ENCODE assay signal across 10 cellular contexts in genomic region chr19:2058570-2059421, GRCh38. TPM values are rescaled to one million over a fixed set of nuclear protein-coding genes. Genes with fewer than 3 reads are reported as not detected.
DNase-seq lines count a peak whose midpoint lies in the region; ATAC-seq and TF ChIP-seq lines count a peak whose summit lies in the region.
"Had no signal": no experiment of that assay in that cellular context is flagged by ENCODE, and none has a peak within 500 bp of the region (broad histone marks: within the 10 kb centered on the region; RNA-seq: fewer than 3 reads in every experiment).

No MANE protein-coding gene starts in this region.

- no peak for ATAC-seq in heart left ventricle
- no peak for ATAC-seq in Right ventricle myocardium superior (ENCODE audit: poor library complexity)
- ATAC-seq in natural killer cell treated with Interleukin-12 subunit alpha and Interleukin-12 subunit beta and Interleukin-15 and Interleukin-18, amount 100 ng/mL, for 72 hours: no peak
- ATAC-seq in GM19455 (IDR thresholded peaks at IDR 0.05; ENCODE audit: unreplicated experiment): no peak

- no peaks in the 10 kb centered on the region for H3K9me3 Mint-ChIP-seq in chondrocyte (ENCODE audit: low read depth)
- H3K9me3 Mint-ChIP-seq in natural killer cell treated with Interleukin-12 subunit alpha and Interleukin-12 subunit beta and Interleukin-15 and Interleukin-18, amount 100 ng/mL, for 72 hours: no peaks in the 10 kb centered on the region

- H3K27ac Mint-ChIP-seq in chondrocyte (ENCODE audit: unreplicated experiment): peak overlapping the region; percentile 99
- peak overlapping the region; percentile 37 to 44 for H3K27ac Mint-ChIP-seq in natural killer cell treated with Interleukin-12 subunit alpha and Interleukin-12 subunit beta and Interleukin-15 and Interleukin-18, amount 100 ng/mL, for 72 hours

- no peak for TF ChIP-seq POLR2A in heart left ventricle (IDR thresholded peaks at IDR 0.05)

- TF ChIP-seq CTCF in heart left ventricle (IDR thresholded peaks at IDR 0.05): no peak
- TF ChIP-seq CTCF in chondrocyte (IDR thresholded peaks at IDR 0.05): no peak

- peaks cover 13 to 72% (median 57%) of the 10 kb centered on the region in 12 donors for H3K4me1 ChIP-seq in heart left ventricle

- DNase-seq in heart left ventricle (no peak), Right ventricle myocardium superior (no peak), chondrocyte (ENCODE audit: low spot score) (no peak), cerebellar cortex (ENCODE audit: low spot score) (no peak), NCI-H748 (lab: John Stamatoyannopoulos, UW; ENCODE audit: unreplicated experiment) (no peak), NCI-H345 treated with DMSO at 0.1 percent for 48 hours (lab: John Stamatoyannopoulos, UW; ENCODE audit: unreplicated experiment) (no peak)
- no peak for DNase-seq in natural killer cell treated with Interleukin-12 subunit alpha and Interleukin-12 subunit beta and Interleukin-15 and Interleukin-18, amount 100 ng/mL, for 72 hours (ENCODE audit: low spot score)
- DNase-seq: Kasumi-1; stimulated activated CD4-positive, alpha-beta T cell treated with anti-CD3 and anti-CD28 coated beads, Interleukin-15, amount 100 ng/mL, for 24 hours had no signal

- H3K27me3 ChIP-seq in heart left ventricle: no peaks in the 10 kb centered on the region

- intact Hi-C loops in heart left ventricle (cut with DNase I) (loop anchor here in 1 of 10 donors (10.0 kb wide), 1 partner anchor 784 kb away; the partner anchor contains the start of gene FAM174C), Right ventricle myocardium superior (cut with DNase I) (no loop called here)

- no peaks in the 10 kb centered on the region for H3K9me3 ChIP-seq in heart left ventricle

- H3K4me3 ChIP-seq in heart left ventricle: no peak overlapping the region

- H3K36me3 ChIP-seq in heart left ventricle: no peaks in the 10 kb centered on the region

- peak overlapping the region; percentile 13 for H3K4me3 Mint-ChIP-seq in chondrocyte (ENCODE audit: unreplicated experiment)
- H3K4me3 Mint-ChIP-seq in natural killer cell treated with Interleukin-12 subunit alpha and Interleukin-12 subunit beta and Interleukin-15 and Interleukin-18, amount 100 ng/mL, for 72 hours: no peak overlapping the region

- peak overlapping the region; percentile 97 to 100 (median 100) for H3K27ac ChIP-seq in heart left ventricle

- H3K36me3 Mint-ChIP-seq in chondrocyte (ENCODE audit: low read depth): no peaks in the 10 kb centered on the region
- no peaks in the 10 kb centered on the region for H3K36me3 Mint-ChIP-seq in natural killer cell treated with Interleukin-12 subunit alpha and Interleukin-12 subunit beta and Interleukin-15 and Interleukin-18, amount 100 ng/mL, for 72 hours

- H3K27me3 Mint-ChIP-seq in chondrocyte (ENCODE audit: low read depth): no peaks in the 10 kb centered on the region
- no peaks in the 10 kb centered on the region for H3K27me3 Mint-ChIP-seq in natural killer cell treated with Interleukin-12 subunit alpha and Interleukin-12 subunit beta and Interleukin-15 and Interleukin-18, amount 100 ng/mL, for 72 hours

- WGBS in heart left ventricle, 4 donors: 92 to 94% (median 93%) methylated on average over 26 to 27 of the region's 27 CpGs

- peaks cover 43% of the 10 kb centered on the region for H3K4me1 Mint-ChIP-seq in chondrocyte (ENCODE audit: low read depth)
- H3K4me1 Mint-ChIP-seq in natural killer cell treated with Interleukin-12 subunit alpha and Interleukin-12 subunit beta and Interleukin-15 and Interleukin-18, amount 100 ng/mL, for 72 hours (ENCODE audit: low read depth in 2 of 2): peaks cover 15 to 30% of the 10 kb centered on the region in 2 donors

RNA-seq across cellular contexts. Expression of gene MKNK2, which starts 7.8 kb away (rescaled TPM):
- total RNA-seq in heart left ventricle: 100 to 1,000 TPM; 129 to 318 (median 155) TPM
- polyA plus RNA-seq in heart left ventricle: 100 to 1,000 TPM; 110 to 197 TPM
- 238 TPM for total RNA-seq in Right ventricle myocardium superior
- total RNA-seq in chondrocyte: 32.8 to 127 TPM (median 125 TPM) in 3 replicates
- total RNA-seq in natural killer cell treated with Interleukin-12 subunit alpha and Interleukin-12 subunit beta and Interleukin-15 and Interleukin-18, amount 100 ng/mL, for 72 hours: 100 to 1,000 TPM; 303 to 308 TPM

RNA-seq across cellular contexts. Expression of gene MOB3A, which starts 37.3 kb away (rescaled TPM):
- 10 to 100 TPM; 10.8 to 32.3 (median 16.7) TPM for total RNA-seq in heart left ventricle
- polyA plus RNA-seq in heart left ventricle: 10 to 100 TPM in 1 of 2 donors, 1 to 10 TPM in 1; 7.1 to 18.6 TPM
- total RNA-seq in Right ventricle myocardium superior: 15.6 TPM
- total RNA-seq in chondrocyte: 34.6 to 48.0 TPM (median 45.5 TPM) in 3 replicates
- 100 to 1,000 TPM; 180 to 212 TPM for total RNA-seq in natural killer cell treated with Interleukin-12 subunit alpha and Interleukin-12 subunit beta and Interleukin-15 and Interleukin-18, amount 100 ng/mL, for 72 hours

RNA-seq across cellular contexts. Expression of gene IZUMO4, which starts 37.9 kb away (rescaled TPM):
- 1 to 10 TPM in 8 of 9 donors, not detected in 1; 1.7 to 6.2 (median 2.3) TPM for total RNA-seq in heart left ventricle
- polyA plus RNA-seq in heart left ventricle: 1 to 10 TPM; 4.4 to 5.8 TPM
- total RNA-seq in Right ventricle myocardium superior: 1.7 TPM
- 2.4 to 3.9 TPM (median 3.2 TPM) in 3 replicates for total RNA-seq in chondrocyte
- 1 to 10 TPM; 5.7 to 5.9 TPM for total RNA-seq in natural killer cell treated with Interleukin-12 subunit alpha and Interleukin-12 subunit beta and Interleukin-15 and Interleukin-18, amount 100 ng/mL, for 72 hours

RNA-seq across cellular contexts. Expression of gene BTBD2, which starts 43.3 kb away (rescaled TPM):
- total RNA-seq in heart left ventricle (10 to 100 TPM; 47.3 to 81.8 (median 52.6) TPM), Right ventricle myocardium superior (56.3 TPM), chondrocyte (61.0 to 66.2 TPM (median 65.9 TPM) in 3 replicates)
- 10 to 100 TPM; 39.4 to 46.2 TPM for polyA plus RNA-seq in heart left ventricle
- total RNA-seq in natural killer cell treated with Interleukin-12 subunit alpha and Interleukin-12 subunit beta and Interleukin-15 and Interleukin-18, amount 100 ng/mL, for 72 hours: 10 to 100 TPM; 19.9 to 23.0 TPM
